Comparison of ENCODE assay signal across 20 cellular contexts in genomic region chr7:118609207-118609606, GRCh38.
DNase-seq lines count a peak whose midpoint lies in the region; ATAC-seq and TF ChIP-seq lines count a peak whose summit lies in the region.
"Had no signal": no experiment of that assay in that cellular context is flagged by ENCODE, and none has a peak within 500 bp of the region (broad histone marks: within the 10 kb centered on the region; RNA-seq: fewer than 3 reads in every experiment).

No MANE protein-coding gene starts in this region.

- peak; percentile 15 for ATAC-seq in stimulated activated naive CD8-positive, alpha-beta T cell treated with anti-CD3 and anti-CD28 coated beads, Interleukin-15, amount 100 ng/mL, for 72 hours
- ATAC-seq in stimulated activated naive CD8-positive, alpha-beta T cell treated with anti-CD3 and anti-CD28 coated beads, Interleukin-15, Interleukin-2, amounts not matched to agents 100 U/mL and 50 U/mL, for 24 hours = no peak
- ATAC-seq in upper lobe of right lung (peak; percentile 25), GM19467 (IDR thresholded peaks at IDR 0.05; ENCODE audit: unreplicated experiment) (no peak)
- ATAC-seq: GM12878, GM23338 had no signal

- TF ChIP-seq CTCF in upper lobe of right lung (IDR thresholded peaks at IDR 0.05) = no peak

- no peak for DNase-seq in stimulated activated naive CD8-positive, alpha-beta T cell treated with anti-CD3 and anti-CD28 coated beads, Interleukin-15, amount 100 ng/mL, for 72 hours
- no peak for DNase-seq in stimulated activated naive CD8-positive, alpha-beta T cell treated with anti-CD3 and anti-CD28 coated beads, Interleukin-15, Interleukin-2, amounts not matched to agents 100 U/mL and 50 U/mL, for 24 hours
- DNase-seq in posterior vena cava (ENCODE audit: low spot score) = peak; percentile 32
- DNase-seq in upper lobe of right lung = peak; percentile 40
- no peak for DNase-seq in retina
- DNase-seq in DMS79 (lab: John Stamatoyannopoulos, UW) = no peak
- DNase-seq: BE2C; Calu3; CD4-positive, alpha-beta T cell; CD8-positive, alpha-beta memory T cell; DMS53; DND-41; HFFc6 had no signal

- intact Hi-C loops in posterior vena cava (cut with DNase I) = no loop called here
- intact Hi-C loops in upper lobe of right lung (cut with DNase I) = no loop called here

- H3K27ac ChIP-seq in upper lobe of right lung = no peak overlapping the region
- H3K27ac ChIP-seq: 22Rv1; BLaER1 treated with 17β-estradiol and CSF1 and Interleukin-3, amounts not matched to agents 10 nM and 100 nM had no signal

- H3K4me1 Mint-ChIP-seq in stimulated activated naive CD8-positive, alpha-beta T cell treated with anti-CD3 and anti-CD28 coated beads, Interleukin-15, amount 100 ng/mL, for 72 hours = no peaks in the 10 kb centered on the region
- H3K4me1 Mint-ChIP-seq: CD14-positive monocyte; CD8-positive, alpha-beta memory T cell; GM23338 had no signal

- no peak overlapping the region for H3K4me3 ChIP-seq in upper lobe of right lung
- H3K4me3 ChIP-seq: BLaER1 treated with 17β-estradiol and CSF1 and Interleukin-3, amounts not matched to agents 10 nM and 100 nM; GM12878; GM23338; HAP-1 had no signal

- H3K27me3 Mint-ChIP-seq in stimulated activated naive CD8-positive, alpha-beta T cell treated with anti-CD3 and anti-CD28 coated beads, Interleukin-15, amount 100 ng/mL, for 72 hours = no peaks in the 10 kb centered on the region
- H3K27me3 Mint-ChIP-seq: CD4-positive, alpha-beta T cell; CD8-positive, alpha-beta memory T cell had no signal

- H3K9me3 Mint-ChIP-seq in stimulated activated naive CD8-positive, alpha-beta T cell treated with anti-CD3 and anti-CD28 coated beads, Interleukin-15, amount 100 ng/mL, for 72 hours = peaks cover 5 to 12% of the 10 kb centered on the region in 2 donors

- H3K4me3 Mint-ChIP-seq in stimulated activated naive CD8-positive, alpha-beta T cell treated with anti-CD3 and anti-CD28 coated beads, Interleukin-15, amount 100 ng/mL, for 72 hours = no peak overlapping the region
- H3K4me3 Mint-ChIP-seq: CD14-positive monocyte; CD4-positive, alpha-beta T cell; CD8-positive, alpha-beta memory T cell; GM23338; HFFc6 had no signal

- no peaks in the 10 kb centered on the region for H3K4me1 ChIP-seq in upper lobe of right lung
- H3K4me1 ChIP-seq: BE2C; BLaER1 treated with 17β-estradiol and CSF1 and Interleukin-3, amounts not matched to agents 10 nM and 100 nM; HAP-1 had no signal

- no peaks in the 10 kb centered on the region for H3K27me3 ChIP-seq in upper lobe of right lung
- H3K27me3 ChIP-seq: BE2C; BLaER1 treated with 17β-estradiol and CSF1 and Interleukin-3, amounts not matched to agents 10 nM and 100 nM had no signal

- no peaks in the 10 kb centered on the region for H3K36me3 ChIP-seq in upper lobe of right lung
- H3K36me3 ChIP-seq: BE2C; BLaER1 treated with 17β-estradiol and CSF1 and Interleukin-3, amounts not matched to agents 10 nM and 100 nM; HAP-1 had no signal

- H3K9me3 ChIP-seq in upper lobe of right lung = no peaks in the 10 kb centered on the region
- H3K9me3 ChIP-seq: BE2C; BLaER1 treated with 17β-estradiol and CSF1 and Interleukin-3, amounts not matched to agents 10 nM and 100 nM; HAP-1 had no signal

- no peak overlapping the region for H3K27ac Mint-ChIP-seq in stimulated activated naive CD8-positive, alpha-beta T cell treated with anti-CD3 and anti-CD28 coated beads, Interleukin-15, amount 100 ng/mL, for 72 hours
- H3K27ac Mint-ChIP-seq: CD4-positive, alpha-beta T cell; GM23338; HFFc6 had no signal

Comparison
In these comparisons a context has a peak if more than half of its experiments do, and no peak if none do; other contexts are left out.
1. ATAC-seq: peak in stimulated activated naive CD8-positive, alpha-beta T cell treated with anti-CD3 and anti-CD28 coated beads, Interleukin-15, amount 100 ng/mL, for 72 hours (single experiment) and upper lobe of right lung (single experiment); none in stimulated activated naive CD8-positive, alpha-beta T cell treated with anti-CD3 and anti-CD28 coated beads, Interleukin-15, Interleukin-2, amounts not matched to agents 100 U/mL and 50 U/mL, for 24 hours (single experiment) and GM19467 (single experiment).
2. DNase-seq: peak in posterior vena cava (single experiment) and upper lobe of right lung (single experiment); none in stimulated activated naive CD8-positive, alpha-beta T cell treated with anti-CD3 and anti-CD28 coated beads, Interleukin-15, amount 100 ng/mL, for 72 hours (0 of 2), stimulated activated naive CD8-positive, alpha-beta T cell treated with anti-CD3 and anti-CD28 coated beads, Interleukin-15, Interleukin-2, amounts not matched to agents 100 U/mL and 50 U/mL, for 24 hours (single experiment), retina (single experiment) and DMS79 (single experiment).